Comparison of ENCODE assay signal across 1 cellular context in the genomic region with DNA sequence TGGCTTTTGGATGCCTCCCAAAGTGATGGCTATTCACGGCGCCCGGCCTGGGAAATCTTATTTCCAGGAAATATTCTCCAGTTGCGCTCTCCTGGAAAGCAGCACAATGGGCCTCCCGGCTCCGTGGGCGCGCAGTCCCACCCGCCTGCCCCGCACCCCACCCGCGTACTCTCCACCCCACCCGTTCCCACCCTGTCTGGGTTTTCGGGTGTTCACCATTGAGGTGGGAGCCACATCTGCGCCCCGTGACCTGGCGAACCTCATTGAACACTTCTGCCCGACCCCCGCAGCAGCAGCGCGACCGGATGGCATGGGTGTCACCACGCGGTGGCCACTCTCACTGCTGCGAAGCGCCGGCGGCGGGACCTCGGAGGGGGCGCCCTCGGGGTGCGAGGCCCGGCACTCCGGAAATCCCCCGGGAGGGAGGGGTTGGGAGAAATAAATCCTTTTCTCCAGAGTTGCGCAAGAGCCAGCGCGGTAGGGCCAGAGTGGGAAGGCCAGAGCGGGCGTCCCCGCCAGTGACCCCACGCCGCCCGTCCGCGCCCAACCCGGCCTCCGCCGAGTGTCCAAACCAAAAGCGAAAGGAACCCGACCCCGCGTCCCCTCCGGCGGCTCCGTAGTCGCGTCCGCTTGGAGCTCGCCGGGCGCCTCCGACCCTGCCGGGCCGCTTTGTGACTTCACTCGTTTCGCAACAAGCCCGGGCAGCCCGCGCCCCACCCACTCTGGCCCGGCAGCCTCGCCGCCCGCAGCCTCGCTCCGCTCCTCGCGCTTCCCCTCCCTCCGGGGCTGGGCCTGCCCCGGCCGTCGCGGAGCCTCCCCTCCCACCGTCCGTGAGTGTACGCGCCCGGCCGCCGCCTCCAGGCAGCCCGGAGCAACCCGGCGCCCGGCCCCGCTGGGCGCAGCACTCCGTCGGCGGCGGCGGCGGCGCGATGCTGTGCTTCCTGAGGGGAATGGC.
TF ChIP-seq lines count a peak whose summit lies in the region.

A gene with protein sequence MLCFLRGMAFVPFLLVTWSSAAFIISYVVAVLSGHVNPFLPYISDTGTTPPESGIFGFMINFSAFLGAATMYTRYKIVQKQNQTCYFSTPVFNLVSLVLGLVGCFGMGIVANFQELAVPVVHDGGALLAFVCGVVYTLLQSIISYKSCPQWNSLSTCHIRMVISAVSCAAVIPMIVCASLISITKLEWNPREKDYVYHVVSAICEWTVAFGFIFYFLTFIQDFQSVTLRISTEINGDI (plus strand): TSS at position 720 of the 955 bp plus-strand sequence. CDS start 210 bp downstream, at position 930.

TF ChIP-seq in K562, 482 proteins besides CTCF, POLR2A, EP300 and RAD21 (continues in another document):
- TF ChIP-seq, protein P1, sequence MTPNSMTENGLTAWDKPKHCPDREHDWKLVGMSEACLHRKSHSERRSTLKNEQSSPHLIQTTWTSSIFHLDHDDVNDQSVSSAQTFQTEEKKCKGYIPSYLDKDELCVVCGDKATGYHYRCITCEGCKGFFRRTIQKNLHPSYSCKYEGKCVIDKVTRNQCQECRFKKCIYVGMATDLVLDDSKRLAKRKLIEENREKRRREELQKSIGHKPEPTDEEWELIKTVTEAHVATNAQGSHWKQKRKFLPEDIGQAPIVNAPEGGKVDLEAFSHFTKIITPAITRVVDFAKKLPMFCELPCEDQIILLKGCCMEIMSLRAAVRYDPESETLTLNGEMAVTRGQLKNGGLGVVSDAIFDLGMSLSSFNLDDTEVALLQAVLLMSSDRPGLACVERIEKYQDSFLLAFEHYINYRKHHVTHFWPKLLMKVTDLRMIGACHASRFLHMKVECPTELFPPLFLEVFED (CRISPR knock-in tag; conservative IDR thresholded peaks at IDR 0.05) = no peak
- TF ChIP-seq HCFC1 (IDR thresholded peaks at IDR 0.05; ENCODE audit: low read depth, low read length) = peak; percentile 39
- no peak for TF ChIP-seq RUNX1 (IDR thresholded peaks at IDR 0.05; ENCODE audit: low read depth)
- peak; percentile 36; the same call in 1 of the 2 replicates for TF ChIP-seq BRD4 (IDR thresholded peaks at IDR 0.05)
- TF ChIP-seq SRSF3 (IDR thresholded peaks at IDR 0.05; ENCODE audit: insufficient read depth, low read length) = no peak
- no peak for TF ChIP-seq BHLHE40 (IDR thresholded peaks at IDR 0.05; ENCODE audit: low read length)
- no peak for TF ChIP-seq SRSF1 (IDR thresholded peaks at IDR 0.05; ENCODE audit: low read depth, low read length)
- 0 out of 2 replicates have a peak, but pooled peaks have one; percentile 16 for TF ChIP-seq CHCHD3 (CRISPR knock-in tag; IDR thresholded peaks at IDR 0.05)
- no peak for TF ChIP-seq RBM15 (IDR thresholded peaks at IDR 0.05; ENCODE audit: insufficient read depth, low read length)
- no peak for TF ChIP-seq XRCC3 (IDR thresholded peaks at IDR 0.05)
- TF ChIP-seq RBBP5 (IDR thresholded peaks at IDR 0.05; ENCODE audit: borderline replicate concordance, insufficient read depth, low read length, poor library complexity, severe bottlenecking) = peak; percentile 89
- peak; percentile 88 for TF ChIP-seq GATAD2B (IDR thresholded peaks at IDR 0.05; ENCODE audit: borderline replicate concordance)
- TF ChIP-seq, protein P2, sequence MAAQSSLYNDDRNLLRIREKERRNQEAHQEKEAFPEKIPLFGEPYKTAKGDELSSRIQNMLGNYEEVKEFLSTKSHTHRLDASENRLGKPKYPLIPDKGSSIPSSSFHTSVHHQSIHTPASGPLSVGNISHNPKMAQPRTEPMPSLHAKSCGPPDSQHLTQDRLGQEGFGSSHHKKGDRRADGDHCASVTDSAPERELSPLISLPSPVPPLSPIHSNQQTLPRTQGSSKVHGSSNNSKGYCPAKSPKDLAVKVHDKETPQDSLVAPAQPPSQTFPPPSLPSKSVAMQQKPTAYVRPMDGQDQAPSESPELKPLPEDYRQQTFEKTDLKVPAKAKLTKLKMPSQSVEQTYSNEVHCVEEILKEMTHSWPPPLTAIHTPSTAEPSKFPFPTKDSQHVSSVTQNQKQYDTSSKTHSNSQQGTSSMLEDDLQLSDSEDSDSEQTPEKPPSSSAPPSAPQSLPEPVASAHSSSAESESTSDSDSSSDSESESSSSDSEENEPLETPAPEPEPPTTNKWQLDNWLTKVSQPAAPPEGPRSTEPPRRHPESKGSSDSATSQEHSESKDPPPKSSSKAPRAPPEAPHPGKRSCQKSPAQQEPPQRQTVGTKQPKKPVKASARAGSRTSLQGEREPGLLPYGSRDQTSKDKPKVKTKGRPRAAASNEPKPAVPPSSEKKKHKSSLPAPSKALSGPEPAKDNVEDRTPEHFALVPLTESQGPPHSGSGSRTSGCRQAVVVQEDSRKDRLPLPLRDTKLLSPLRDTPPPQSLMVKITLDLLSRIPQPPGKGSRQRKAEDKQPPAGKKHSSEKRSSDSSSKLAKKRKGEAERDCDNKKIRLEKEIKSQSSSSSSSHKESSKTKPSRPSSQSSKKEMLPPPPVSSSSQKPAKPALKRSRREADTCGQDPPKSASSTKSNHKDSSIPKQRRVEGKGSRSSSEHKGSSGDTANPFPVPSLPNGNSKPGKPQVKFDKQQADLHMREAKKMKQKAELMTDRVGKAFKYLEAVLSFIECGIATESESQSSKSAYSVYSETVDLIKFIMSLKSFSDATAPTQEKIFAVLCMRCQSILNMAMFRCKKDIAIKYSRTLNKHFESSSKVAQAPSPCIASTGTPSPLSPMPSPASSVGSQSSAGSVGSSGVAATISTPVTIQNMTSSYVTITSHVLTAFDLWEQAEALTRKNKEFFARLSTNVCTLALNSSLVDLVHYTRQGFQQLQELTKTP (IDR thresholded peaks at IDR 0.05; ENCODE audit: low read depth in 1 of 2, partially characterized antibody in 2 of 2) = no peak
- TF ChIP-seq, protein P3, sequence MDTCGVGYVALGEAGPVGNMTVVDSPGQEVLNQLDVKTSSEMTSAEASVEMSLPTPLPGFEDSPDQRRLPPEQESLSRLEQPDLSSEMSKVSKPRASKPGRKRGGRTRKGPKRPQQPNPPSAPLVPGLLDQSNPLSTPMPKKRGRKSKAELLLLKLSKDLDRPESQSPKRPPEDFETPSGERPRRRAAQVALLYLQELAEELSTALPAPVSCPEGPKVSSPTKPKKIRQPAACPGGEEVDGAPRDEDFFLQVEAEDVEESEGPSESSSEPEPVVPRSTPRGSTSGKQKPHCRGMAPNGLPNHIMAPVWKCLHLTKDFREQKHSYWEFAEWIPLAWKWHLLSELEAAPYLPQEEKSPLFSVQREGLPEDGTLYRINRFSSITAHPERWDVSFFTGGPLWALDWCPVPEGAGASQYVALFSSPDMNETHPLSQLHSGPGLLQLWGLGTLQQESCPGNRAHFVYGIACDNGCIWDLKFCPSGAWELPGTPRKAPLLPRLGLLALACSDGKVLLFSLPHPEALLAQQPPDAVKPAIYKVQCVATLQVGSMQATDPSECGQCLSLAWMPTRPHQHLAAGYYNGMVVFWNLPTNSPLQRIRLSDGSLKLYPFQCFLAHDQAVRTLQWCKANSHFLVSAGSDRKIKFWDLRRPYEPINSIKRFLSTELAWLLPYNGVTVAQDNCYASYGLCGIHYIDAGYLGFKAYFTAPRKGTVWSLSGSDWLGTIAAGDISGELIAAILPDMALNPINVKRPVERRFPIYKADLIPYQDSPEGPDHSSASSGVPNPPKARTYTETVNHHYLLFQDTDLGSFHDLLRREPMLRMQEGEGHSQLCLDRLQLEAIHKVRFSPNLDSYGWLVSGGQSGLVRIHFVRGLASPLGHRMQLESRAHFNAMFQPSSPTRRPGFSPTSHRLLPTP (IDR thresholded peaks at IDR 0.05; ENCODE audit: borderline replicate concordance, extremely low read depth, insufficient read length) = peak; percentile 79
- TF ChIP-seq NCOA1 (IDR thresholded peaks at IDR 0.05; ENCODE audit: low read depth) = no peak
- TF ChIP-seq ZBED1 (IDR thresholded peaks at IDR 0.05) = peak; percentile 58; the same call in 1 of the 2 replicates
- TF ChIP-seq TBP (optimal IDR thresholded peaks at IDR 0.05; ENCODE audit: low read depth, low read length) = peak; percentile 67
- TF ChIP-seq NFIC (IDR thresholded peaks at IDR 0.05) = no peak
- peak in 1 of 2 experiments; percentile 37; a peak in 1 of 4 replicates for TF ChIP-seq TRIM24 (IDR thresholded peaks at IDR 0.05)
- TF ChIP-seq ZNF79 (CRISPR knock-in tag; IDR thresholded peaks at IDR 0.05; ENCODE audit: low read depth) = 0 out of 2 replicates have a peak, but pooled peaks have one; percentile 19
- peak; percentile 82 for TF ChIP-seq ETV1 (tag; conservative IDR thresholded peaks at IDR 0.05; ENCODE audit: low read depth)
- TF ChIP-seq MIER1 (IDR thresholded peaks at IDR 0.05; ENCODE audit: low read depth) = no peak
- TF ChIP-seq HDAC3 (IDR thresholded peaks at IDR 0.05; ENCODE audit: borderline replicate concordance, partially characterized antibody) = no peak
- TF ChIP-seq, protein P4, sequence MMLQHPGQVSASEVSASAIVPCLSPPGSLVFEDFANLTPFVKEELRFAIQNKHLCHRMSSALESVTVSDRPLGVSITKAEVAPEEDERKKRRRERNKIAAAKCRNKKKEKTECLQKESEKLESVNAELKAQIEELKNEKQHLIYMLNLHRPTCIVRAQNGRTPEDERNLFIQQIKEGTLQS (IDR thresholded peaks at IDR 0.05) = peak; percentile 69
- TF ChIP-seq, protein P4 (CRISPR knock-in tag; conservative IDR thresholded peaks at IDR 0.05) = no peak
- TF ChIP-seq SREBF1 (IDR thresholded peaks at IDR 0.05; ENCODE audit: borderline replicate concordance, low read depth, low read length) = no peak
- TF ChIP-seq, protein P5, sequence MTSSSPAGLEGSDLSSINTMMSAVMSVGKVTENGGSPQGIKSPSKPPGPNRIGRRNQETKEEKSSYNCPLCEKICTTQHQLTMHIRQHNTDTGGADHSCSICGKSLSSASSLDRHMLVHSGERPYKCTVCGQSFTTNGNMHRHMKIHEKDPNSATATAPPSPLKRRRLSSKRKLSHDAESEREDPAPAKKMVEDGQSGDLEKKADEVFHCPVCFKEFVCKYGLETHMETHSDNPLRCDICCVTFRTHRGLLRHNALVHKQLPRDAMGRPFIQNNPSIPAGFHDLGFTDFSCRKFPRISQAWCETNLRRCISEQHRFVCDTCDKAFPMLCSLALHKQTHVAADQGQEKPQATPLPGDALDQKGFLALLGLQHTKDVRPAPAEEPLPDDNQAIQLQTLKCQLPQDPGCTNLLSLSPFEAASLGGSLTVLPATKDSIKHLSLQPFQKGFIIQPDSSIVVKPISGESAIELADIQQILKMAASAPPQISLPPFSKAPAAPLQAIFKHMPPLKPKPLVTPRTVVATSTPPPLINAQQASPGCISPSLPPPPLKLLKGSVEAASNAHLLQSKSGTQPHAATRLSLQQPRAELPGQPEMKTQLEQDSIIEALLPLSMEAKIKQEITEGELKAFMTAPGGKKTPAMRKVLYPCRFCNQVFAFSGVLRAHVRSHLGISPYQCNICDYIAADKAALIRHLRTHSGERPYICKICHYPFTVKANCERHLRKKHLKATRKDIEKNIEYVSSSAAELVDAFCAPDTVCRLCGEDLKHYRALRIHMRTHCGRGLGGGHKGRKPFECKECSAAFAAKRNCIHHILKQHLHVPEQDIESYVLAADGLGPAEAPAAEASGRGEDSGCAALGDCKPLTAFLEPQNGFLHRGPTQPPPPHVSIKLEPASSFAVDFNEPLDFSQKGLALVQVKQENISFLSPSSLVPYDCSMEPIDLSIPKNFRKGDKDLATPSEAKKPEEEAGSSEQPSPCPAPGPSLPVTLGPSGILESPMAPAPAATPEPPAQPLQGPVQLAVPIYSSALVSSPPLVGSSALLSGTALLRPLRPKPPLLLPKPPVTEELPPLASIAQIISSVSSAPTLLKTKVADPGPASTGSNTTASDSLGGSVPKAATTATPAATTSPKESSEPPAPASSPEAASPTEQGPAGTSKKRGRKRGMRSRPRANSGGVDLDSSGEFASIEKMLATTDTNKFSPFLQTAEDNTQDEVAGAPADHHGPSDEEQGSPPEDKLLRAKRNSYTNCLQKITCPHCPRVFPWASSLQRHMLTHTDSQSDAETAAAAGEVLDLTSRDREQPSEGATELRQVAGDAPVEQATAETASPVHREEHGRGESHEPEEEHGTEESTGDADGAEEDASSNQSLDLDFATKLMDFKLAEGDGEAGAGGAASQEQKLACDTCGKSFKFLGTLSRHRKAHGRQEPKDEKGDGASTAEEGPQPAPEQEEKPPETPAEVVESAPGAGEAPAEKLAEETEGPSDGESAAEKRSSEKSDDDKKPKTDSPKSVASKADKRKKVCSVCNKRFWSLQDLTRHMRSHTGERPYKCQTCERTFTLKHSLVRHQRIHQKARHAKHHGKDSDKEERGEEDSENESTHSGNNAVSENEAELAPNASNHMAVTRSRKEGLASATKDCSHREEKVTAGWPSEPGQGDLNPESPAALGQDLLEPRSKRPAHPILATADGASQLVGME (CRISPR knock-in tag; IDR thresholded peaks at IDR 0.05) = no peak
- TF ChIP-seq, protein P6, sequence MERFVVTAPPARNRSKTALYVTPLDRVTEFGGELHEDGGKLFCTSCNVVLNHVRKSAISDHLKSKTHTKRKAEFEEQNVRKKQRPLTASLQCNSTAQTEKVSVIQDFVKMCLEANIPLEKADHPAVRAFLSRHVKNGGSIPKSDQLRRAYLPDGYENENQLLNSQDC (CRISPR knock-in tag; IDR thresholded peaks at IDR 0.05) = no peak
- TF ChIP-seq ZNF3 (CRISPR knock-in tag; IDR thresholded peaks at IDR 0.05) = no peak
- peak; percentile 55 for TF ChIP-seq FOSL1 (tag; conservative IDR thresholded peaks at IDR 0.05)
- TF ChIP-seq, protein P7, sequence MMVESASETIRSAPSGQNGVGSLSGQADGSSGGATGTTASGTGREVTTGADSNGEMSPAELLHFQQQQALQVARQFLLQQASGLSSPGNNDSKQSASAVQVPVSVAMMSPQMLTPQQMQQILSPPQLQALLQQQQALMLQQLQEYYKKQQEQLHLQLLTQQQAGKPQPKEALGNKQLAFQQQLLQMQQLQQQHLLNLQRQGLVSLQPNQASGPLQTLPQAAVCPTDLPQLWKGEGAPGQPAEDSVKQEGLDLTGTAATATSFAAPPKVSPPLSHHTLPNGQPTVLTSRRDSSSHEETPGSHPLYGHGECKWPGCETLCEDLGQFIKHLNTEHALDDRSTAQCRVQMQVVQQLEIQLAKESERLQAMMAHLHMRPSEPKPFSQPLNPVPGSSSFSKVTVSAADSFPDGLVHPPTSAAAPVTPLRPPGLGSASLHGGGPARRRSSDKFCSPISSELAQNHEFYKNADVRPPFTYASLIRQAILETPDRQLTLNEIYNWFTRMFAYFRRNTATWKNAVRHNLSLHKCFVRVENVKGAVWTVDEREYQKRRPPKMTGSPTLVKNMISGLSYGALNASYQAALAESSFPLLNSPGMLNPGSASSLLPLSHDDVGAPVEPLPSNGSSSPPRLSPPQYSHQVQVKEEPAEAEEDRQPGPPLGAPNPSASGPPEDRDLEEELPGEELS (CRISPR knock-in tag; IDR thresholded peaks at IDR 0.05; ENCODE audit: borderline replicate concordance) = no peak
- peak; percentile 99 for TF ChIP-seq ZNF436 (CRISPR knock-in tag; IDR thresholded peaks at IDR 0.05)
- peak; percentile 73 to 96 for TF ChIP-seq NONO (IDR thresholded peaks at IDR 0.05; ENCODE audit: low read depth in 2 of 2, low read length in 1 of 2)
- no peak for TF ChIP-seq SMAD3 (CRISPR knock-in tag; conservative IDR thresholded peaks at IDR 0.05)
- no peak for TF ChIP-seq NCOA4 (IDR thresholded peaks at IDR 0.05; ENCODE audit: partially characterized antibody)
